In the genomic region with DNA sequence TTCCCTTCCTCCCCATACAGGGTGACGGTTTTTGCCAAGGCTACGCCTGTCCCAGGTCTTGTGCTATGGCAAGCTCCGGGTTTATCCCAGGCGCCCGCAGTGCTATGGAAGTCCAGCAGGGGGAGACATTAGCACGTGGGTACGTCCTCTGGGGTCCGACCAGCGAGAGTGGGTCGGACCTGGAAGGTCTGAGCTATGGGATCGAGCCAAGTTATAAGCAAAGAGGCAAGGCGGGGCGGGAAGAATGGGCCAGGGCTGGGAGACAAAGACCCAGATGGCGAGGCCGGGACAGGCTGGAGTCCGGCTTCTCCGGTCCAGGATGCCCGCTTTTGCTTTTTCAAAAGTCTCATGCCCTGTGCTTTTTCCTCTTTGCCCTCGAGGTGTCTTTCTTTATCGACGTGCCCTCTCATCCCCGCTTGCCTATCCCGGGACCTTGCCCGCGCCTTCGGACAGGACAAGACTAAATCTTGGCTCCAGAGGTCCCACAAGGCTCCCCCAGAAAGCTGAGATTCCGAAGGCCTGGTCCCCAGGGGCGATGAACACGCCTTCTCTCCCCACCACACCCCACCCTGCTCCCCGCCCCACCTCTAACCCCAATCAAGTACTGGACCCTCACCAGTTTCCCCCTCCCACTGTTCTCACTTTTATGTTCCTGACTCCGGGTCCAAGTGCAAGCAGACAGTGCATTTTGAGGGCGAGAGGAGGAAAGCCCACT, we compare ENCODE assay signal across 8 cellular contexts. TPM values are rescaled to one million over a fixed set of nuclear protein-coding genes. Genes with fewer than 3 reads are reported as not detected.
DNase-seq lines count a peak whose midpoint lies in the region; ATAC-seq and TF ChIP-seq lines count a peak whose summit lies in the region.

No MANE protein-coding gene starts in this region.

- peak overlapping the region in 1 of 2 donors; percentile 22 for H3K9ac ChIP-seq in stomach smooth muscle (ENCODE audit: low read length in 2 of 2)

- no peaks in the 10 kb centered on the region for H3K36me3 ChIP-seq in gastroesophageal sphincter
- H3K36me3 ChIP-seq in neutrophil = no peaks in the 10 kb centered on the region
- no peaks in the 10 kb centered on the region for H3K36me3 ChIP-seq in stomach smooth muscle (ENCODE audit: control insufficient read depth in 2 of 2, insufficient read depth in 2 of 2, low read length in 2 of 2)

- in situ Hi-C loops in ACHN (cut with HindIII; ENCODE audit: low pct_ligation_motif_present, low pct_unique_long_range_greater_than_20kb, low sequenced_read_pairs) = no loop called here
- in situ Hi-C loops in KBM-7 (cut with MboI; ENCODE audit: low pct_unique_long_range_greater_than_20kb, low sequenced_read_pairs) = loop anchor here (10.0 kb wide), 1 partner anchor 397 kb away; no protein-coding TSS in a partner anchor

- peak; percentile 48 for ATAC-seq in GM18517 (IDR thresholded peaks at IDR 0.05; ENCODE audit: unreplicated experiment)
- peak; percentile 55 for ATAC-seq in gastroesophageal sphincter

- WGBS in gastroesophageal sphincter (ENCODE audit: low coverage in 1 of 2), 2 donors = 0 to 27% methylated on average over 2 to 4 of the region's 32 CpGs

- peak overlapping the region; percentile 68 to 86 (median 80) for H3K27ac ChIP-seq in gastroesophageal sphincter
- H3K27ac ChIP-seq in neutrophil = no peak overlapping the region
- peak overlapping the region; percentile 64 for H3K27ac ChIP-seq in stomach smooth muscle (ENCODE audit: low read length)

- H3K4me3 ChIP-seq in gastroesophageal sphincter = peak overlapping the region; percentile 6 to 75
- peak overlapping the region; percentile 65 to 69 for H3K4me3 ChIP-seq in neutrophil (ENCODE audit: low read depth in 1 of 2, low read length in 1 of 2)
- peak overlapping the region; percentile 55 to 81 for H3K4me3 ChIP-seq in stomach smooth muscle (ENCODE audit: low read length in 2 of 2)

- DNase-seq in ACHN = peak; percentile 38
- DNase-seq in KBM-7 = peak; percentile 88
- DNase-seq in SHP77 treated with DMSO at 0.1 percent for 48 hours (lab: John Stamatoyannopoulos, UW) = peak; percentile 2
- DNase-seq in activated naive CD4-positive, alpha-beta T cell treated with Interleukin-2 at 50 U/mL for 16 hours = peak; percentile 80

- no peak for TF ChIP-seq EP300 in gastroesophageal sphincter (IDR thresholded peaks at IDR 0.05)

- H3K27me3 ChIP-seq in gastroesophageal sphincter (no peaks in the 10 kb centered on the region), neutrophil (peaks cover 35% of the 10 kb centered on the region), stomach smooth muscle (ENCODE audit: control insufficient read depth in 1 of 2, insufficient read depth in 2 of 2, low read length in 2 of 2) (peaks cover 0 to 37% of the 10 kb centered on the region in 2 donors)

- no peak for TF ChIP-seq POLR2A in gastroesophageal sphincter (IDR thresholded peaks at IDR 0.05)

- TF ChIP-seq CTCF in gastroesophageal sphincter (IDR thresholded peaks at IDR 0.05) = peak; percentile 81 to 94 (median 88)
- TF ChIP-seq CTCF in neutrophil (IDR thresholded peaks at IDR 0.05) = peak; percentile 69

- H3K4me1 ChIP-seq in gastroesophageal sphincter = peaks cover 0 to 29% (median 9%) of the 10 kb centered on the region in 3 donors
- peaks cover 12 to 23% of the 10 kb centered on the region in 2 experiments for H3K4me1 ChIP-seq in neutrophil (ENCODE audit: control insufficient read depth in 1 of 2, insufficient read depth in 1 of 2, low read depth in 1 of 2, low read length in 1 of 2)
- peaks cover 18% of the 10 kb centered on the region for H3K4me1 ChIP-seq in stomach smooth muscle (ENCODE audit: control insufficient read depth, insufficient read depth, low read length)

- H3K9me3 ChIP-seq in gastroesophageal sphincter (no peaks in the 10 kb centered on the region), neutrophil (no peaks in the 10 kb centered on the region), stomach smooth muscle (ENCODE audit: control insufficient read depth in 2 of 2, low read length in 2 of 2) (no peaks in the 10 kb centered on the region)

RNA-seq across cellular contexts. Expression of a gene that starts 0.8 kb away (rescaled TPM):
- total RNA-seq in gastroesophageal sphincter = 10 to 100 TPM; 17.5 to 36.0 (median 28.5) TPM

Comparison
In these comparisons a context has a peak if more than half of its experiments do, and no peak if none do; other contexts are left out.
1. DNase-seq: peak in every context shown above with its lines; median percentile 88 in KBM-7; 80 in activated naive CD4-positive, alpha-beta T cell treated with Interleukin-2 at 50 U/mL for 16 hours; 38 in ACHN; 2 in SHP77 treated with DMSO at 0.1 percent for 48 hours.